ENCODE assay signal across 22 cellular contexts in the genomic region with DNA sequence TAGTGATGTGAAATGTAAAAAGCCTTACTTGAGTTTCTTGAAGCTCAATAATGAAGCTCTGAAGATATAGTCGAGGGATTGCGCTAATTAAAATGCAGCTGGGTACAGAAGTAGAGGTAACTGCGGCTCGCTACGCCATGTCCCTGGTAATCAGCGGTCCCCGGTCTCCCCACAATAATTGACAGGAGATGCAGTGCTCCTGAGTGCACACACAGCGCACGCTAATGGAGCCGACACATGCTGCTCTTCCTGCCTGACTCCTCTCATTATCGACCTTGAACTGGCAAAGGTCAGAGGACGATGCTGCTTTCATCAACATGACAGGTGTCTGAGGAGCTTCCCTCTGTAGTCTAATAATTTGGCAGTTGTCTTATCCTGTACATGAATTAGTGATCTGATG.
"Had no signal": no experiment of that assay in that cellular context is flagged by ENCODE, and none has a peak within 500 bp of the region (broad histone marks: within the 10 kb centered on the region; RNA-seq: fewer than 3 reads in every experiment).

No MANE protein-coding gene starts in this region.

- H3K27me3 Mint-ChIP-seq: dendritic cell treated with granulocyte-macrophage colony-stimulating factor and Interleukin-4, amounts not matched to agents 40 ng/mL and 50 ng/mL, for 4 days; stimulated activated memory B cell treated with anti-CD40 and anti-IgM and Interleukin-4, amounts not matched to agents 10 μg/mL and 1 μg/mL and 100 μg/mL, for 72 hours had no signal

- H3K4me3 Mint-ChIP-seq: dendritic cell treated with granulocyte-macrophage colony-stimulating factor and Interleukin-4, amounts not matched to agents 40 ng/mL and 50 ng/mL, for 4 days; naive thymus-derived CD8-positive, alpha-beta T cell; neural crest cell; stimulated activated memory B cell treated with anti-CD40 and anti-IgM and Interleukin-4, amounts not matched to agents 10 μg/mL and 1 μg/mL and 100 μg/mL, for 72 hours; stimulated activated naive CD8-positive, alpha-beta T cell treated with anti-CD3 and anti-CD28 coated beads, Interleukin-15, Interleukin-2, amounts not matched to agents 100 ng/mL and 50 ng/mL, for 24 hours had no signal

- H3K27ac Mint-ChIP-seq: dendritic cell treated with granulocyte-macrophage colony-stimulating factor and Interleukin-4, amounts not matched to agents 40 ng/mL and 50 ng/mL, for 4 days; naive thymus-derived CD8-positive, alpha-beta T cell; stimulated activated memory B cell treated with anti-CD40 and anti-IgM and Interleukin-4, amounts not matched to agents 10 μg/mL and 1 μg/mL and 100 μg/mL, for 72 hours; stimulated activated naive CD8-positive, alpha-beta T cell treated with anti-CD3 and anti-CD28 coated beads, Interleukin-15, Interleukin-2, amounts not matched to agents 100 ng/mL and 50 ng/mL, for 24 hours had no signal

- H3K27ac ChIP-seq: foreskin keratinocyte, pancreas, prostate gland, right lobe of liver, tibial artery, upper lobe of left lung, uterus had no signal

- H3K9me3 Mint-ChIP-seq: dendritic cell treated with granulocyte-macrophage colony-stimulating factor and Interleukin-4, amounts not matched to agents 40 ng/mL and 50 ng/mL, for 4 days; neural crest cell; stimulated activated naive CD8-positive, alpha-beta T cell treated with anti-CD3 and anti-CD28 coated beads, Interleukin-15, Interleukin-2, amounts not matched to agents 100 ng/mL and 50 ng/mL, for 24 hours had no signal

- H3K36me3 ChIP-seq: pancreas, prostate gland, right lobe of liver, tibial artery, upper lobe of left lung, uterus had no signal

- DNase-seq: erythroblast; foreskin keratinocyte; head of caudate nucleus; hippocampal formation; kidney glomerular epithelial cell; mucosa of descending colon; naive thymus-derived CD8-positive, alpha-beta T cell; occipital lobe; pancreas; right lobe of liver; stimulated activated CD4-positive, alpha-beta T cell treated with anti-CD3 and anti-CD28 coated beads, Interleukin-4, amount 100 ng/mL, for 24 hours; tibial artery; upper lobe of left lung; uterus had no signal

- H3K27me3 ChIP-seq: foreskin keratinocyte, pancreas, right lobe of liver, tibial artery, upper lobe of left lung, uterus had no signal

- H3K36me3 Mint-ChIP-seq: naive thymus-derived CD8-positive, alpha-beta T cell; stimulated activated memory B cell treated with anti-CD40 and anti-IgM and Interleukin-4, amounts not matched to agents 10 μg/mL and 1 μg/mL and 100 μg/mL, for 72 hours had no signal

- H3K9me3 ChIP-seq: mucosa of descending colon, pancreas, prostate gland, right lobe of liver, tibial artery, upper lobe of left lung, uterus had no signal

- ATAC-seq: foreskin keratinocyte; mucosa of descending colon; naive thymus-derived CD8-positive, alpha-beta T cell; pancreas; right lobe of liver; stimulated activated memory B cell treated with anti-CD40 and anti-IgM and Interleukin-4, amounts not matched to agents 10 μg/mL and 1 μg/mL and 100 μg/mL, for 72 hours had no signal

- FAIRE-seq: colon, endothelial cell of umbilical vein, islet of Langerhans, pancreas had no signal

- H3K4me1 ChIP-seq: foreskin keratinocyte, prostate gland, right lobe of liver, upper lobe of left lung, uterus had no signal

- H3K4me3 ChIP-seq: mucosa of descending colon, pancreas, prostate gland, right lobe of liver, tibial artery, upper lobe of left lung, uterus had no signal

- H3K4me1 Mint-ChIP-seq: naive thymus-derived CD8-positive, alpha-beta T cell had no signal
